Comparison of ENCODE assay signal across 16 cellular contexts in the genomic region with DNA sequence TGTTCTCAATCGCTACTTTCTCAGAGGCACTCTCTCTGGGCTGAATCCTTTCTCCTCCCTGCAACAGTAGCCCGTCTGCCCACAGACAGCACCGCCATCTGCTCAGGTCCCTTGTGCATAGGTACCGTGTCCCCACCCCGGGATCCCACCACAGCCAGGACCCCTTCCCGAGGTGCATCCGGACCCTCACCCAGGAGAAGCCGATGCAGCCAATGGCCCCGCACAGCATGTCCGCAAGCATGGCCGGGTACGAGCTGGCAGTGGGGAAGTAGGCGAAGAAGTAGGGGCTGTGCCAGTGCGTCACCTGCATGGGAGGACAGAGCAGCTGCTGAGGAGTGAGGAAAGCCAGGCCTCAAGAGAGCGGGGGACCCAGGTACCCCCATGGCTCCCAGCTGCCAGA. TPM values are rescaled to one million over a fixed set of nuclear protein-coding genes. Genes with fewer than 3 reads are reported as not detected.
DNase-seq lines count a peak whose midpoint lies in the region; ATAC-seq and TF ChIP-seq lines count a peak whose summit lies in the region.
"Had no signal": no experiment of that assay in that cellular context is flagged by ENCODE, and none has a peak within 500 bp of the region (broad histone marks: within the 10 kb centered on the region; RNA-seq: fewer than 3 reads in every experiment).

No MANE protein-coding gene starts in this region.

- no peak overlapping the region for H3T11ph ChIP-seq in H9 (ENCODE audit: low read length)

- H3K14ac ChIP-seq in H9 (ENCODE audit: insufficient read depth, low read length): 0 out of 2 replicates have a peak overlapping the region, but pooled peaks have one; percentile 20
- H3K14ac ChIP-seq in neuronal stem cell (ENCODE audit: low read length): no peak overlapping the region

- no peak for TF ChIP-seq EP300 in esophagus muscularis mucosa (IDR thresholded peaks at IDR 0.05)

- no peaks in the 10 kb centered on the region for H4K20me1 ChIP-seq in H9 (ENCODE audit: control insufficient read depth, insufficient read depth, insufficient read length)

- H4K8ac ChIP-seq in H9 (replicated peaks; ENCODE audit: insufficient read length, low read depth, low read length) (no peak overlapping the region), neuronal stem cell (ENCODE audit: low read depth, low read length) (peak overlapping the region; percentile 84)

- POLR2A ChIA-PET in Caco-2 (lab: Charles Lee): no interaction called here

- no peak overlapping the region for H3K23ac ChIP-seq in H9 (ENCODE audit: insufficient read length, low read depth, low read length)
- H3K23ac ChIP-seq in neuronal stem cell (ENCODE audit: low read depth, low read length, poor library complexity): no peak overlapping the region

- H2AK5ac ChIP-seq in H9 (ENCODE audit: insufficient read length, low read length) (no peak overlapping the region), neuronal stem cell (ENCODE audit: low read depth, low read length) (no peak overlapping the region)

- H2BK12ac ChIP-seq in H9 (ENCODE audit: insufficient read length, low read depth, low read length) (no peak overlapping the region), neuronal stem cell (ENCODE audit: low read length) (peak overlapping the region; percentile 68)

- no peak for DNase-seq in Caco-2
- no peak for DNase-seq in H9
- peak; percentile 64 for DNase-seq in esophagus muscularis mucosa (ENCODE audit: extremely low spot score)
- DNase-seq in neuronal stem cell (ENCODE audit: low spot score): no peak
- no peak for DNase-seq in NCI-H1048 (lab: John Stamatoyannopoulos, UW)
- DNase-seq in GM19238 (ENCODE audit: insufficient read length, low spot score): no peak
- no peak for DNase-seq in left lobe of liver (ENCODE audit: low spot score)
- DNase-seq: ACHN; BE2C; C1 segment of cervical spinal cord; CD4-positive, CD25-positive, alpha-beta regulatory T cell; CD8-positive, alpha-beta memory T cell; COR-L47 had no signal

- H3K27ac ChIP-seq in H9 (ENCODE audit: insufficient read length, low read depth, low read length) (no peak overlapping the region), esophagus muscularis mucosa (replicated peaks in 1 of 4) (no peak overlapping the region), neuronal stem cell (replicated peaks; ENCODE audit: low read length) (no peak overlapping the region)

- TF ChIP-seq POLR2A in esophagus muscularis mucosa (IDR thresholded peaks at IDR 0.05; ENCODE audit: low read depth): no peak

- CTCF ChIA-PET in Caco-2 (lab: Charles Lee): no interaction called here

- H3K4me3 ChIP-seq in Caco-2 (ENCODE audit: low read depth, low read length) (no peak overlapping the region), esophagus muscularis mucosa (no peak overlapping the region), neuronal stem cell (ENCODE audit: low read length in 2 of 2) (no peak overlapping the region)
- H3K4me3 ChIP-seq: GM23338 had no signal

- H3K4ac ChIP-seq in H9 (ENCODE audit: low read depth, low read length) (no peak overlapping the region), neuronal stem cell (ENCODE audit: low read length) (no peak overlapping the region)

- H3K4me1 ChIP-seq in Caco-2: peaks cover 17% of the 10 kb centered on the region
- H3K4me1 ChIP-seq in H9 (ENCODE audit: insufficient read depth, low read length): no peaks in the 10 kb centered on the region
- H3K4me1 ChIP-seq in esophagus muscularis mucosa: peaks cover 0 to 5% (median under 1%) of the 10 kb centered on the region in 4 donors
- no peaks in the 10 kb centered on the region for H3K4me1 ChIP-seq in neuronal stem cell (ENCODE audit: control insufficient read depth in 2 of 2, insufficient read depth in 1 of 2, low read depth in 1 of 2, low read length in 2 of 2)

- H3K23me2 ChIP-seq in H9 (ENCODE audit: insufficient read length, low read depth, low read length, poor library complexity, severe bottlenecking): no peaks in the 10 kb centered on the region

- H3K36me3 Mint-ChIP-seq in Caco-2 (ENCODE audit: insufficient read depth, unreplicated experiment): peaks cover 43% of the 10 kb centered on the region
- H3K36me3 Mint-ChIP-seq in H9 (ENCODE audit: insufficient read depth in 1 of 3, low read depth in 3 of 3): no peaks in the 10 kb centered on the region; a peak in 1 of 7 replicates
- H3K36me3 Mint-ChIP-seq: CD4-positive, CD25-positive, alpha-beta regulatory T cell; CD8-positive, alpha-beta memory T cell had no signal

- intact Hi-C loops in Caco-2 (cut with micrococcal nuclease; ENCODE audit: unreplicated experiment): no loop called here
- intact Hi-C loops in esophagus muscularis mucosa (cut with DNase I): loop anchor here (10.0 kb wide), 1 partner anchor 65 kb away; no protein-coding TSS in a partner anchor

- no peak overlapping the region for H2BK15ac ChIP-seq in H9 (ENCODE audit: low read depth, low read length)
- H2BK15ac ChIP-seq in neuronal stem cell (ENCODE audit: low read length): no peak overlapping the region

- peaks cover 5% of the 10 kb centered on the region for H3K36me3 ChIP-seq in Caco-2 (ENCODE audit: control insufficient read depth, insufficient read depth, low read length)
- no peaks in the 10 kb centered on the region for H3K36me3 ChIP-seq in esophagus muscularis mucosa
- H3K36me3 ChIP-seq in neuronal stem cell (replicated peaks in 1 of 2; ENCODE audit: control insufficient read depth in 2 of 2, insufficient read depth in 2 of 2, low read length in 2 of 2): no peaks in the 10 kb centered on the region

- H3K4me2 ChIP-seq in H9 (ENCODE audit: insufficient read depth, insufficient read length, low read length) (no peak overlapping the region), neuronal stem cell (ENCODE audit: insufficient read depth, low read length, poor library complexity, severe bottlenecking) (no peak overlapping the region)
- H3K4me2 ChIP-seq: GM23338 had no signal

- H4K5ac ChIP-seq in H9 (ENCODE audit: insufficient read length, low read depth, low read length): no peak overlapping the region

- no CpG with 5 or more reads among the region's 15 CpGs for WGBS in H9 (ENCODE audit: extremely low coverage, insufficient read length, low lambda C conversion rate)
- 88% methylated on average over 12 of the region's 15 CpGs for WGBS in esophagus muscularis mucosa
- no CpG with 5 or more reads among the region's 15 CpGs for WGBS in neuronal stem cell (ENCODE audit: extremely low coverage in 2 of 2, insufficient read length in 2 of 2, insufficient replicate concordance in 1 of 2), 2 donors

- H3K27me3 Mint-ChIP-seq in Caco-2 (ENCODE audit: insufficient read depth, unreplicated experiment) (no peaks in the 10 kb centered on the region), H9 (ENCODE audit: low read depth) (no peaks in the 10 kb centered on the region; the same call in 1 of the 2 replicates)
- H3K27me3 Mint-ChIP-seq: CD8-positive, alpha-beta memory T cell had no signal

- H3K79me1 ChIP-seq in H9 (ENCODE audit: insufficient read depth, low read depth, low read length, poor library complexity, severe bottlenecking) (no peaks in the 10 kb centered on the region), neuronal stem cell (ENCODE audit: low read depth, low read length) (no peaks in the 10 kb centered on the region)

- H3K9ac ChIP-seq in H9 (ENCODE audit: extremely low read depth, insufficient read length, low read length) (no peak overlapping the region), neuronal stem cell (ENCODE audit: low read depth, low read length, poor library complexity) (no peak overlapping the region)

- H3K27me3 ChIP-seq in Caco-2 (replicated peaks; ENCODE audit: control insufficient read depth, insufficient read depth, low read length) (no peaks in the 10 kb centered on the region), H9 (ENCODE audit: insufficient read depth, low read length) (no peaks in the 10 kb centered on the region), esophagus muscularis mucosa (peaks cover 0 to 10% (median 0%) of the 10 kb centered on the region in 4 donors), neuronal stem cell (ENCODE audit: control insufficient read depth in 3 of 3, insufficient read depth in 3 of 3, low read depth in 1 of 3, low read length in 3 of 3) (no peaks in the 10 kb centered on the region)
- H3K27me3 ChIP-seq: BE2C had no signal

- no peak overlapping the region for H3K18ac ChIP-seq in H9 (ENCODE audit: insufficient read length, low read depth, low read length)
- peak overlapping the region; percentile 32 for H3K18ac ChIP-seq in neuronal stem cell (ENCODE audit: low read length)

- H3K4me1 Mint-ChIP-seq in Caco-2 (ENCODE audit: low read depth, unreplicated experiment) (peaks cover 7% of the 10 kb centered on the region), H9 (peaks cover 6 to 8% of the 10 kb centered on the region in 2 experiments; a peak in 3 of 4 replicates)
- H3K4me1 Mint-ChIP-seq: CD8-positive, alpha-beta memory T cell; GM23338 had no signal

- H2BK20ac ChIP-seq in H9 (ENCODE audit: low read depth, low read length, poor library complexity, severe bottlenecking): no peak overlapping the region

- no peak overlapping the region for H3K56ac ChIP-seq in H9 (ENCODE audit: insufficient read length, low read depth, low read length)

- H4K91ac ChIP-seq in H9 (ENCODE audit: insufficient read length, low read depth, low read length) (no peak overlapping the region), neuronal stem cell (ENCODE audit: low read depth, low read length, poor library complexity) (no peak overlapping the region)

- no peak overlapping the region for H2BK5ac ChIP-seq in H9 (ENCODE audit: insufficient read length, low read length)
- no peak overlapping the region for H2BK5ac ChIP-seq in neuronal stem cell (ENCODE audit: low read length)

- no peak for ATAC-seq in left lobe of liver
- ATAC-seq: GM23338, HCT116 had no signal

- no peaks in the 10 kb centered on the region for H3K79me2 ChIP-seq in H9 (ENCODE audit: insufficient read depth, low read length)

- H2AFZ ChIP-seq in H9 (ENCODE audit: low read length) (no peak overlapping the region), neuronal stem cell (ENCODE audit: low read length) (no peak overlapping the region)
- H2AFZ ChIP-seq: GM23338 had no signal

- no peak overlapping the region for H2BK120ac ChIP-seq in H9 (ENCODE audit: low read depth, low read length, poor library complexity, severe bottlenecking)
- no peak overlapping the region for H2BK120ac ChIP-seq in neuronal stem cell (ENCODE audit: low read depth, low read length)

- TF ChIP-seq CTCF in Caco-2 (IDR thresholded peaks at IDR 0.05; ENCODE audit: insufficient read depth in 1 of 2, low read depth in 1 of 2, low read length in 1 of 2, severe bottlenecking in 1 of 2, unreplicated experiment in 1 of 2): no peak
- no peak for TF ChIP-seq CTCF in H9 (conservative IDR thresholded peaks at IDR 0.05)
- TF ChIP-seq CTCF in esophagus muscularis mucosa (IDR thresholded peaks at IDR 0.05): no peak

- H3K27ac Mint-ChIP-seq in Caco-2 (ENCODE audit: unreplicated experiment) (peak overlapping the region; percentile 49), H9 (no peak overlapping the region)
- H3K27ac Mint-ChIP-seq: CD4-positive, CD25-positive, alpha-beta regulatory T cell; GM23338 had no signal

- H3K4me3 Mint-ChIP-seq in Caco-2 (ENCODE audit: unreplicated experiment) (no peak overlapping the region), H9 (no peak overlapping the region)
- H3K4me3 Mint-ChIP-seq: CD4-positive, CD25-positive, alpha-beta regulatory T cell; CD8-positive, alpha-beta memory T cell; GM23338 had no signal

- no peaks in the 10 kb centered on the region for H3K9me3 ChIP-seq in Caco-2
- H3K9me3 ChIP-seq in H9 (ENCODE audit: control insufficient read depth, low read depth, low read length): no peaks in the 10 kb centered on the region
- H3K9me3 ChIP-seq in esophagus muscularis mucosa: no peaks in the 10 kb centered on the region
- H3K9me3 ChIP-seq in neuronal stem cell (replicated peaks in 1 of 2; ENCODE audit: control insufficient read depth in 2 of 2, insufficient read depth in 1 of 2, low read depth in 1 of 2, low read length in 2 of 2): no peaks in the 10 kb centered on the region
- H3K9me3 ChIP-seq: BE2C had no signal

- H3K9me3 Mint-ChIP-seq in Caco-2 (ENCODE audit: unreplicated experiment) (no peaks in the 10 kb centered on the region), H9 (no peaks in the 10 kb centered on the region)
- H3K9me3 Mint-ChIP-seq: CD4-positive, CD25-positive, alpha-beta regulatory T cell; CD8-positive, alpha-beta memory T cell; GM23338 had no signal

- no TSS peak for BruUV-seq in Caco-2 (replicated peaks; lab: Mats Ljungman, UMichigan)

RNA-seq across cellular contexts. Expression of a gene that starts 25.5 kb away (rescaled TPM):
- total RNA-seq in Caco-2 (2022): 75.9 and 87.0 TPM in 2 replicates
- total RNA-seq in H9 (2021): not detected in 2 replicates
- not detected for total RNA-seq in esophagus muscularis mucosa
- polyA plus RNA-seq in neuronal stem cell (2013, experiment 1 of 2): not detected
- polyA plus RNA-seq in neuronal stem cell (2013, experiment 2 of 2): 0.11 TPM
- total RNA-seq in left lobe of liver: 48.6 TPM
- total RNA-seq: CD4-positive, CD25-positive, alpha-beta regulatory T cell; CD8-positive, alpha-beta memory T cell; GM23338; HT1080 had no signal
- polyA plus RNA-seq: CD4-positive, CD25-positive, alpha-beta regulatory T cell; CD8-positive, alpha-beta memory T cell; GM23338 had no signal

Comparison
In these comparisons a context has a peak if more than half of its experiments do, and no peak if none do; other contexts are left out.
1. RNA of a gene that starts 25.5 kb away (total RNA-seq): 75.9 to 87.0 TPM in Caco-2 and 48.6 TPM in left lobe of liver (single experiment); not detected in H9 and not detected in esophagus muscularis mucosa; every median in the first group is over 10 times any median in the second.